ENCODE assay signal across 15 cellular contexts in genomic region chr13:38888309-38888708, GRCh38.
A peak's percentile ranks its signal among the peaks of the same experiment; 100 is the strongest.
DNase-seq lines count a peak whose midpoint lies in the region; ATAC-seq and TF ChIP-seq lines count a peak whose summit lies in the region.
"Had no signal": no experiment of that assay in that cellular context is flagged by ENCODE, and none has a peak within 500 bp of the region (broad histone marks: within the 10 kb centered on the region; RNA-seq: fewer than 3 reads in every experiment).

No MANE protein-coding gene starts in this region.

- no peak overlapping the region for H3K4me3 Mint-ChIP-seq in activated naive CD8-positive, alpha-beta T cell treated with anti-CD3 and anti-CD28 coated beads, Interleukin-2, amount 50 U/mL, for 24 hours
- no peak overlapping the region for H3K4me3 Mint-ChIP-seq in activated naive CD8-positive, alpha-beta T cell treated with anti-CD3 and anti-CD28 coated beads for 36 hours
- H3K4me3 Mint-ChIP-seq: activated naive CD4-positive, alpha-beta T cell treated with anti-CD3 and anti-CD28 coated beads for 36 hours; mesothelial cell of epicardium had no signal

- no peaks in the 10 kb centered on the region for H3K4me1 Mint-ChIP-seq in activated naive CD8-positive, alpha-beta T cell treated with anti-CD3 and anti-CD28 coated beads, Interleukin-2, amount 50 U/mL, for 24 hours
- no peaks in the 10 kb centered on the region for H3K4me1 Mint-ChIP-seq in activated naive CD8-positive, alpha-beta T cell treated with anti-CD3 and anti-CD28 coated beads for 36 hours

- H3K27ac Mint-ChIP-seq in activated naive CD8-positive, alpha-beta T cell treated with anti-CD3 and anti-CD28 coated beads, Interleukin-2, amount 50 U/mL, for 24 hours: no peak overlapping the region
- H3K27ac Mint-ChIP-seq in activated naive CD8-positive, alpha-beta T cell treated with anti-CD3 and anti-CD28 coated beads for 36 hours: no peak overlapping the region
- H3K27ac Mint-ChIP-seq: activated naive CD4-positive, alpha-beta T cell treated with anti-CD3 and anti-CD28 coated beads for 36 hours; mesothelial cell of epicardium had no signal

- no peak for DNase-seq in activated naive CD8-positive, alpha-beta T cell treated with anti-CD3 and anti-CD28 coated beads, Interleukin-2, amount 50 U/mL, for 24 hours
- DNase-seq in activated naive CD8-positive, alpha-beta T cell treated with anti-CD3 and anti-CD28 coated beads for 36 hours: no peak
- DNase-seq in RWPE2 (ENCODE audit: low spot score): no peak
- peak; percentile 23 for DNase-seq in fibroblast of villous mesenchyme (ENCODE audit: low read depth)
- no peak for DNase-seq in NCI-H748 treated with DMSO at 0.1 percent for 48 hours (lab: John Stamatoyannopoulos, UW)
- no peak for DNase-seq in C1 segment of cervical spinal cord (lab: John Stamatoyannopoulos, UW)
- DNase-seq: activated naive CD4-positive, alpha-beta T cell treated with anti-CD3 and anti-CD28 coated beads for 36 hours; NCI-H187 treated with DMSO at 0.1 percent for 48 hours; NCI-H82; Right ventricle myocardium superior; tibial artery had no signal

- H3K36me3 Mint-ChIP-seq in activated naive CD8-positive, alpha-beta T cell treated with anti-CD3 and anti-CD28 coated beads, Interleukin-2, amount 50 U/mL, for 24 hours (ENCODE audit: low read depth): no peaks in the 10 kb centered on the region
- no peaks in the 10 kb centered on the region for H3K36me3 Mint-ChIP-seq in activated naive CD8-positive, alpha-beta T cell treated with anti-CD3 and anti-CD28 coated beads for 36 hours

- peak; percentile 69 for ATAC-seq in activated naive CD8-positive, alpha-beta T cell treated with anti-CD3 and anti-CD28 coated beads, Interleukin-2, amount 50 U/mL, for 24 hours
- ATAC-seq in RWPE2 (ENCODE audit: low read depth) (peak; percentile 86; the same call in 2 of the 3 replicates), GM21717 (IDR thresholded peaks at IDR 0.05; ENCODE audit: unreplicated experiment) (no peak), HG02588 (IDR thresholded peaks at IDR 0.05; ENCODE audit: unreplicated experiment) (no peak)
- ATAC-seq: K562 had no signal

- H3K27me3 Mint-ChIP-seq in activated naive CD8-positive, alpha-beta T cell treated with anti-CD3 and anti-CD28 coated beads, Interleukin-2, amount 50 U/mL, for 24 hours: peaks cover 23% of the 10 kb centered on the region
- H3K27me3 Mint-ChIP-seq in activated naive CD8-positive, alpha-beta T cell treated with anti-CD3 and anti-CD28 coated beads for 36 hours: peaks cover 26% of the 10 kb centered on the region

- H3K9me3 ChIP-seq in RWPE2 (ENCODE audit: severe bottlenecking): no peaks in the 10 kb centered on the region
- H3K9me3 ChIP-seq: tibial artery had no signal

- H3K27me3 ChIP-seq in RWPE2 (ENCODE audit: insufficient read depth, poor library complexity, severe bottlenecking): no peaks in the 10 kb centered on the region
- H3K27me3 ChIP-seq: tibial artery had no signal

- H3K4me1 ChIP-seq in RWPE2 (ENCODE audit: insufficient read depth, poor library complexity, severe bottlenecking): no peaks in the 10 kb centered on the region
- H3K4me1 ChIP-seq: tibial artery had no signal

- H3K4me3 ChIP-seq in RWPE2 (ENCODE audit: severe bottlenecking) (no peak overlapping the region), fibroblast of villous mesenchyme (ENCODE audit: low read depth, low read length) (no peak overlapping the region)
- H3K4me3 ChIP-seq: K562, tibial artery had no signal

- no peak overlapping the region for H3K27ac ChIP-seq in RWPE2 (ENCODE audit: poor library complexity, severe bottlenecking)
- H3K27ac ChIP-seq: tibial artery had no signal

- no peak for TF ChIP-seq CTCF in RWPE2 (IDR thresholded peaks at IDR 0.05; ENCODE audit: poor library complexity, severe bottlenecking)
- no peak for TF ChIP-seq CTCF in fibroblast of villous mesenchyme (IDR thresholded peaks at IDR 0.05; ENCODE audit: insufficient read depth, low read depth, low read length)

- no peaks in the 10 kb centered on the region for H3K9me3 Mint-ChIP-seq in activated naive CD8-positive, alpha-beta T cell treated with anti-CD3 and anti-CD28 coated beads, Interleukin-2, amount 50 U/mL, for 24 hours
- H3K9me3 Mint-ChIP-seq in activated naive CD8-positive, alpha-beta T cell treated with anti-CD3 and anti-CD28 coated beads for 36 hours: no peaks in the 10 kb centered on the region
- H3K9me3 Mint-ChIP-seq: activated naive CD4-positive, alpha-beta T cell treated with anti-CD3 and anti-CD28 coated beads for 36 hours had no signal

- no peaks in the 10 kb centered on the region for H3K36me3 ChIP-seq in RWPE2 (ENCODE audit: low read depth)
- H3K36me3 ChIP-seq: tibial artery had no signal

Comparison
In these comparisons a context has a peak if more than half of its experiments do, and no peak if none do; other contexts are left out.
1. ATAC-seq: peak in activated naive CD8-positive, alpha-beta T cell treated with anti-CD3 and anti-CD28 coated beads, Interleukin-2, amount 50 U/mL, for 24 hours (single experiment) and RWPE2 (single experiment); none in GM21717 (single experiment) and HG02588 (single experiment).